8 cellular contexts compared by ENCODE assay signal in genomic region chr17:62477718-62478401, GRCh38. TPM values are rescaled to one million over a fixed set of nuclear protein-coding genes. Genes with fewer than 3 reads are reported as not detected.
A peak's percentile ranks its signal among the peaks of the same experiment; 100 is the strongest.
DNase-seq lines count a peak whose midpoint lies in the region; ATAC-seq and TF ChIP-seq lines count a peak whose summit lies in the region.
"Not testable (repeated sequence)": the region's sequence is repeated elsewhere in the genome, so short reads cannot be mapped to it uniquely, and the experiment has no call there.

No MANE protein-coding gene starts in this region.

- not testable (repeated sequence) for H3F3A ChIP-seq in DOHH2 (ENCODE audit: control insufficient read depth, insufficient read depth)

- H3K36me3 ChIP-seq in DOHH2 (ENCODE audit: control insufficient read depth, low read length) (peaks cover 38% of the 10 kb centered on the region), gastroesophageal sphincter (peaks cover 0 to 16% of the 10 kb centered on the region in 2 donors)
- H3K36me3 ChIP-seq in naive thymus-derived CD4-positive, alpha-beta T cell (ENCODE audit: control insufficient read depth in 2 of 3, insufficient read depth in 3 of 3, low read length in 3 of 3): not testable (repeated sequence)

- not testable (repeated sequence) for H3K27me3 Mint-ChIP-seq in naive thymus-derived CD4-positive, alpha-beta T cell; stimulated activated memory B cell treated with anti-CD40 and anti-IgM and Interleukin-4, amounts not matched to agents 10 μg/mL and 1 μg/mL and 100 μg/mL, for 72 hours

- H3K27ac ChIP-seq in DOHH2 (ENCODE audit: low read depth, low read length): peak overlapping the region; percentile 59
- peak overlapping the region; percentile 89 to 99 (median 98) for H3K27ac ChIP-seq in gastroesophageal sphincter
- H3K27ac ChIP-seq in naive thymus-derived CD4-positive, alpha-beta T cell (ENCODE audit: low read depth, low read length): peak overlapping the region; percentile 73

- not testable (repeated sequence) for H3K9me3 ChIP-seq in DOHH2 (ENCODE audit: control insufficient read depth, insufficient read depth, low read length); gastroesophageal sphincter; naive thymus-derived CD4-positive, alpha-beta T cell (ENCODE audit: control insufficient read depth in 2 of 3, low read length in 3 of 3)

- peak overlapping the region; percentile 85 for H3K4me2 ChIP-seq in DOHH2 (ENCODE audit: low read length)

- not testable (repeated sequence) for H3K9me2 ChIP-seq in DOHH2 (replicated peaks; ENCODE audit: control insufficient read depth, low read length)

- 3% methylated on average over 3 of the region's 59 CpGs; no CpG with 5 or more reads in 1 of the 2 donors for WGBS in gastroesophageal sphincter (ENCODE audit: low coverage in 1 of 2), 2 donors

- H3K27me3 ChIP-seq in DOHH2 (ENCODE audit: control insufficient read depth, low read length); gastroesophageal sphincter; naive thymus-derived CD4-positive, alpha-beta T cell (ENCODE audit: control insufficient read depth in 2 of 2, insufficient read depth in 2 of 2, low read length in 2 of 2): not testable (repeated sequence)

- POLR2A ChIA-PET in naive thymus-derived CD4-positive, alpha-beta T cell (lab: Charles Lee): not testable (repeated sequence)

- TF ChIP-seq POLR2A in gastroesophageal sphincter (IDR thresholded peaks at IDR 0.05): not testable (repeated sequence)

- peak overlapping the region; percentile 7 to 72 for H3K27ac Mint-ChIP-seq in activated naive CD4-positive, alpha-beta T cell treated with anti-CD3 and anti-CD28 coated beads, Interleukin-2, amount 50 U/mL, for 72 hours
- peak overlapping the region; percentile 74 to 92 (median 85) for H3K27ac Mint-ChIP-seq in naive thymus-derived CD4-positive, alpha-beta T cell
- H3K27ac Mint-ChIP-seq in stimulated activated memory B cell treated with anti-CD40 and anti-IgM and Interleukin-4, amounts not matched to agents 10 μg/mL and 1 μg/mL and 100 μg/mL, for 72 hours: peak overlapping the region; percentile 81

- intact Hi-C loops in naive thymus-derived CD4-positive, alpha-beta T cell (cut with micrococcal nuclease): loop anchor here (1.0 to 5.0 kb wide), 5 partner anchors 55 to 1801 kb away; partner anchors contain the start of genes METTL2A (in 2 of the 2), BCAS3 (in 1 of the 2) and MED13 (in 1 of the 2)

- not testable (repeated sequence) for TF ChIP-seq EP300 in gastroesophageal sphincter (IDR thresholded peaks at IDR 0.05)

- CTCF ChIA-PET in naive thymus-derived CD4-positive, alpha-beta T cell (lab: Charles Lee): not testable (repeated sequence)

- peak overlapping the region; percentile 86 for H3K4me3 ChIP-seq in DOHH2 (ENCODE audit: low read length)
- H3K4me3 ChIP-seq in gastroesophageal sphincter: peak overlapping the region; percentile 53 to 81
- H3K4me3 ChIP-seq in naive thymus-derived CD4-positive, alpha-beta T cell (ENCODE audit: low read length): peak overlapping the region; percentile 34

- peak overlapping the region; percentile 67 to 90 (median 83) for H3K4me3 Mint-ChIP-seq in naive thymus-derived CD4-positive, alpha-beta T cell
- H3K4me3 Mint-ChIP-seq in stimulated activated memory B cell treated with anti-CD40 and anti-IgM and Interleukin-4, amounts not matched to agents 10 μg/mL and 1 μg/mL and 100 μg/mL, for 72 hours: peak overlapping the region; percentile 79

- H3K36me3 Mint-ChIP-seq in activated naive CD4-positive, alpha-beta T cell treated with anti-CD3 and anti-CD28 coated beads, Interleukin-2, amount 50 U/mL, for 72 hours: peaks cover 5 to 13% of the 10 kb centered on the region in 2 donors
- not testable (repeated sequence) for H3K36me3 Mint-ChIP-seq in naive thymus-derived CD4-positive, alpha-beta T cell; stimulated activated memory B cell treated with anti-CD40 and anti-IgM and Interleukin-4, amounts not matched to agents 10 μg/mL and 1 μg/mL and 100 μg/mL, for 72 hours

- H4K20me1 ChIP-seq in DOHH2 (ENCODE audit: control insufficient read depth, insufficient read depth, low read depth, low read length): not testable (repeated sequence)

- DNase-seq in SW480 (ENCODE audit: low spot score): peak; percentile 30
- peak; percentile 36 to 67 for DNase-seq in activated naive CD4-positive, alpha-beta T cell treated with anti-CD3 and anti-CD28 coated beads, Interleukin-2, amount 50 U/mL, for 72 hours (ENCODE audit: low spot score in 2 of 2)
- peak; percentile 31 to 53 (median 40) for DNase-seq in naive thymus-derived CD4-positive, alpha-beta T cell

- peaks cover 19 to 43% (median 35%) of the 10 kb centered on the region in 7 donors for H3K4me1 Mint-ChIP-seq in naive thymus-derived CD4-positive, alpha-beta T cell
- peaks cover 39% of the 10 kb centered on the region for H3K4me1 Mint-ChIP-seq in stimulated activated memory B cell treated with anti-CD40 and anti-IgM and Interleukin-4, amounts not matched to agents 10 μg/mL and 1 μg/mL and 100 μg/mL, for 72 hours

- H3K4me1 ChIP-seq in DOHH2 (ENCODE audit: control insufficient read depth, low read length) (peaks cover 29% of the 10 kb centered on the region), gastroesophageal sphincter (peaks cover 0 to 45% (median 11%) of the 10 kb centered on the region in 3 donors)
- not testable (repeated sequence) for H3K4me1 ChIP-seq in naive thymus-derived CD4-positive, alpha-beta T cell (ENCODE audit: control insufficient read depth in 2 of 2, insufficient read depth in 2 of 2, low read length in 2 of 2)

- ATAC-seq in GM21576 (IDR thresholded peaks at IDR 0.05; ENCODE audit: unreplicated experiment) (peak; percentile 28), HG03558 (IDR thresholded peaks at IDR 0.05; ENCODE audit: extremely low read depth, unreplicated experiment) (peak; percentile 8), gastroesophageal sphincter (peak; percentile 43)
- peak; percentile 22 to 43 for ATAC-seq in activated naive CD4-positive, alpha-beta T cell treated with anti-CD3 and anti-CD28 coated beads, Interleukin-2, amount 50 U/mL, for 72 hours
- ATAC-seq in naive thymus-derived CD4-positive, alpha-beta T cell: peak; percentile 55
- peak; percentile 66 for ATAC-seq in stimulated activated memory B cell treated with anti-CD40 and anti-IgM and Interleukin-4, amounts not matched to agents 10 μg/mL and 1 μg/mL and 100 μg/mL, for 72 hours

- peaks cover 65% of the 10 kb centered on the region for H3K79me2 ChIP-seq in DOHH2 (ENCODE audit: control insufficient read depth, low read length)

- H3K9me3 Mint-ChIP-seq in activated naive CD4-positive, alpha-beta T cell treated with anti-CD3 and anti-CD28 coated beads, Interleukin-2, amount 50 U/mL, for 72 hours; naive thymus-derived CD4-positive, alpha-beta T cell; stimulated activated memory B cell treated with anti-CD40 and anti-IgM and Interleukin-4, amounts not matched to agents 10 μg/mL and 1 μg/mL and 100 μg/mL, for 72 hours: not testable (repeated sequence)

- not testable (repeated sequence) for TF ChIP-seq CTCF in DOHH2 (IDR thresholded peaks at IDR 0.05; ENCODE audit: low read depth, low read length, poor library complexity, severe bottlenecking); gastroesophageal sphincter (IDR thresholded peaks at IDR 0.05)

RNA-seq across cellular contexts. Expression of gene TLK2, which starts 0.8 kb away (rescaled TPM):
- total RNA-seq in activated naive CD4-positive, alpha-beta T cell treated with anti-CD3 and anti-CD28 coated beads, Interleukin-2, amount 50 U/mL, for 72 hours: 10 to 100 TPM; 40.7 to 44.4 TPM
- total RNA-seq in gastroesophageal sphincter: 10 to 100 TPM; 42.7 to 69.4 (median 51.3) TPM
- 10 to 100 TPM; 48.1 to 84.8 (median 68.6) TPM for total RNA-seq in naive thymus-derived CD4-positive, alpha-beta T cell
- 10 to 100 TPM in 1 of 2 donors, 1 to 10 TPM in 1; 7.6 to 12.0 TPM for polyA plus RNA-seq in naive thymus-derived CD4-positive, alpha-beta T cell

RNA-seq across cellular contexts. Expression of gene METTL2A, which starts 54.2 kb away (rescaled TPM):
- total RNA-seq in activated naive CD4-positive, alpha-beta T cell treated with anti-CD3 and anti-CD28 coated beads, Interleukin-2, amount 50 U/mL, for 72 hours: 10 to 100 TPM; 22.7 to 25.1 TPM
- 10 to 100 TPM; 12.1 to 18.2 (median 15.9) TPM for total RNA-seq in gastroesophageal sphincter
- 10 to 100 TPM in 4 of 5 experiments, 1 to 10 TPM in 1; 8.8 to 20.9 (median 15.2) TPM for total RNA-seq in naive thymus-derived CD4-positive, alpha-beta T cell
- polyA plus RNA-seq in naive thymus-derived CD4-positive, alpha-beta T cell: 10 to 100 TPM; 14.7 to 18.1 TPM

Comparison
In these comparisons a context has a peak if more than half of its experiments do, and no peak if none do; other contexts are left out.
1. Peak in every context shown above with its lines: DNase-seq, ATAC-seq, H3K4me3 ChIP-seq and H3K27ac ChIP-seq.
2. H3K4me3 ChIP-seq: peak in every context shown above with its lines; median percentile 86 in DOHH2; 67 in gastroesophageal sphincter; 34 in naive thymus-derived CD4-positive, alpha-beta T cell.
3. ATAC-seq: peak in every context shown above with its lines; median percentile 66 in stimulated activated memory B cell treated with anti-CD40 and anti-IgM and Interleukin-4, amounts not matched to agents 10 μg/mL and 1 μg/mL and 100 μg/mL, for 72 hours; 55 in naive thymus-derived CD4-positive, alpha-beta T cell; 43 in gastroesophageal sphincter; 32 in activated naive CD4-positive, alpha-beta T cell treated with anti-CD3 and anti-CD28 coated beads, Interleukin-2, amount 50 U/mL, for 72 hours; 28 in GM21576; 8 in HG03558.